In the genomic region with DNA sequence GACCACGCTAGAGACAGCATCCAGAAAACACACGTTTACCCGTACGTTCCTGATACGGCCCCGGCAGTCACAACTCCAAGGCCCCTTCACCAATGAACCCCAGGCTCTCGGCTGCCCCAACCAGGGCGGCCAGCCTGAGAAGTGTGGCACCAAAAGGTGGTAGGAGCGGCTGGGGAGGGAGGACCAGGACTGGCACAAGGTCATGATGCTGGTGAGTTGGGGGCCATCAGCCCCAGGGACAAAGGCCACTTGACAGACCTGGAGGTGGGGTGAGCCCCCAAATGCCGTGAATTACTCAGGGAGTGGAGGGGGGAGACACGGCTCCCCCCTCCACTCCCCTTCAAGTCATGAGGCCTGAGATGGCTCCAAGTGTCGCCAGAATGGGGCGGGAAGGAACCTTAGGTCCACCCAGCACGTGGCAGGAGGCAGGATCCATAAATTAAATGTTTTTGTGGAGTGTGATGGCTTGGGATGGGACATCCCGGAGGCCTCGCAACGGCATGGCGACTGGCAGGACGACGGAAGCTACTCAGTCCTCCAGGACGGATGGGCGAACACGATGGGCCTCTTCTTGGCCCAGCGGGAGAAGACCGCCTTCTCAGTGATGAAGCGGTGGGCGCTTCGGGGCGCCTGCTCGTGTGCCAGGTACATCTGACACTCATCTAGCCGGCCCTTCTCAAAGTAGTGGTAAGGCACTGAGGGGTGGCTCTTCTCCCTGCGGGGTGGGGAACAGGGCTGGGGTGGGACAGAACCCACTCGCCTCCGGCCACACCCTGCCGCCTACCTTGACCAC, we compare ENCODE assay signal across 1 cellular context.
TF ChIP-seq lines count a peak whose summit lies in the region.

No MANE protein-coding gene starts in this region.

TF ChIP-seq in GM12878, 131 proteins besides CTCF, POLR2A, EP300 and RAD21:
- TF ChIP-seq BMI1 (IDR thresholded peaks at IDR 0.05; ENCODE audit: borderline replicate concordance) (no peak), RCOR1 (conservative IDR thresholded peaks at IDR 0.05; ENCODE audit: low read depth, low read length) (no peak), JUNB (IDR thresholded peaks at IDR 0.05) (no peak), MTA2 (IDR thresholded peaks at IDR 0.05; ENCODE audit: low read depth) (no peak), SP1 (IDR thresholded peaks at IDR 0.05; ENCODE audit: low read depth, low read length) (no peak), ASH2L (IDR thresholded peaks at IDR 0.05; ENCODE audit: borderline replicate concordance, low read depth) (no peak), RFX5 (IDR thresholded peaks at IDR 0.05; ENCODE audit: low read depth, low read length) (no peak), CBX5 (IDR thresholded peaks at IDR 0.05; ENCODE audit: low read depth) (no peak), SPI1 (IDR thresholded peaks at IDR 0.05; ENCODE audit: borderline replicate concordance, insufficient read depth, low read depth, low read length) (no peak), RAD51 (IDR thresholded peaks at IDR 0.05) (no peak), GABPA (IDR thresholded peaks at IDR 0.05; ENCODE audit: low read depth) (no peak), CHD1 (IDR thresholded peaks at IDR 0.05; ENCODE audit: low read depth, low read length) (no peak), GATAD2B (conservative IDR thresholded peaks at IDR 0.05; ENCODE audit: low read depth) (no peak)
- TF ChIP-seq, protein P1, sequence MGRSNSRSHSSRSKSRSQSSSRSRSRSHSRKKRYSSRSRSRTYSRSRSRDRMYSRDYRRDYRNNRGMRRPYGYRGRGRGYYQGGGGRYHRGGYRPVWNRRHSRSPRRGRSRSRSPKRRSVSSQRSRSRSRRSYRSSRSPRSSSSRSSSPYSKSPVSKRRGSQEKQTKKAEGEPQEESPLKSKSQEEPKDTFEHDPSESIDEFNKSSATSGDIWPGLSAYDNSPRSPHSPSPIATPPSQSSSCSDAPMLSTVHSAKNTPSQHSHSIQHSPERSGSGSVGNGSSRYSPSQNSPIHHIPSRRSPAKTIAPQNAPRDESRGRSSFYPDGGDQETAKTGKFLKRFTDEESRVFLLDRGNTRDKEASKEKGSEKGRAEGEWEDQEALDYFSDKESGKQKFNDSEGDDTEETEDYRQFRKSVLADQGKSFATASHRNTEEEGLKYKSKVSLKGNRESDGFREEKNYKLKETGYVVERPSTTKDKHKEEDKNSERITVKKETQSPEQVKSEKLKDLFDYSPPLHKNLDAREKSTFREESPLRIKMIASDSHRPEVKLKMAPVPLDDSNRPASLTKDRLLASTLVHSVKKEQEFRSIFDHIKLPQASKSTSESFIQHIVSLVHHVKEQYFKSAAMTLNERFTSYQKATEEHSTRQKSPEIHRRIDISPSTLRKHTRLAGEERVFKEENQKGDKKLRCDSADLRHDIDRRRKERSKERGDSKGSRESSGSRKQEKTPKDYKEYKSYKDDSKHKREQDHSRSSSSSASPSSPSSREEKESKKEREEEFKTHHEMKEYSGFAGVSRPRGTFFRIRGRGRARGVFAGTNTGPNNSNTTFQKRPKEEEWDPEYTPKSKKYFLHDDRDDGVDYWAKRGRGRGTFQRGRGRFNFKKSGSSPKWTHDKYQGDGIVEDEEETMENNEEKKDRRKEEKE (IDR thresholded peaks at IDR 0.05): no peak
- TF ChIP-seq, protein P2, sequence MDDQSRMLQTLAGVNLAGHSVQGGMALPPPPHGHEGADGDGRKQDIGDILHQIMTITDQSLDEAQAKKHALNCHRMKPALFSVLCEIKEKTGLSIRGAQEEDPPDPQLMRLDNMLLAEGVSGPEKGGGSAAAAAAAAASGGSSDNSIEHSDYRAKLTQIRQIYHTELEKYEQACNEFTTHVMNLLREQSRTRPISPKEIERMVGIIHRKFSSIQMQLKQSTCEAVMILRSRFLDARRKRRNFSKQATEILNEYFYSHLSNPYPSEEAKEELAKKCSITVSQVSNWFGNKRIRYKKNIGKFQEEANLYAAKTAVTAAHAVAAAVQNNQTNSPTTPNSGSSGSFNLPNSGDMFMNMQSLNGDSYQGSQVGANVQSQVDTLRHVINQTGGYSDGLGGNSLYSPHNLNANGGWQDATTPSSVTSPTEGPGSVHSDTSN (IDR thresholded peaks at IDR 0.05; ENCODE audit: insufficient replicate concordance, low read depth, low read length): no peak
- TF ChIP-seq, protein P3, sequence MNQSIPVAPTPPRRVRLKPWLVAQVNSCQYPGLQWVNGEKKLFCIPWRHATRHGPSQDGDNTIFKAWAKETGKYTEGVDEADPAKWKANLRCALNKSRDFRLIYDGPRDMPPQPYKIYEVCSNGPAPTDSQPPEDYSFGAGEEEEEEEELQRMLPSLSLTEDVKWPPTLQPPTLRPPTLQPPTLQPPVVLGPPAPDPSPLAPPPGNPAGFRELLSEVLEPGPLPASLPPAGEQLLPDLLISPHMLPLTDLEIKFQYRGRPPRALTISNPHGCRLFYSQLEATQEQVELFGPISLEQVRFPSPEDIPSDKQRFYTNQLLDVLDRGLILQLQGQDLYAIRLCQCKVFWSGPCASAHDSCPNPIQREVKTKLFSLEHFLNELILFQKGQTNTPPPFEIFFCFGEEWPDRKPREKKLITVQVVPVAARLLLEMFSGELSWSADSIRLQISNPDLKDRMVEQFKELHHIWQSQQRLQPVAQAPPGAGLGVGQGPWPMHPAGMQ (IDR thresholded peaks at IDR 0.05; ENCODE audit: borderline replicate concordance): no peak
- TF ChIP-seq, protein P4, sequence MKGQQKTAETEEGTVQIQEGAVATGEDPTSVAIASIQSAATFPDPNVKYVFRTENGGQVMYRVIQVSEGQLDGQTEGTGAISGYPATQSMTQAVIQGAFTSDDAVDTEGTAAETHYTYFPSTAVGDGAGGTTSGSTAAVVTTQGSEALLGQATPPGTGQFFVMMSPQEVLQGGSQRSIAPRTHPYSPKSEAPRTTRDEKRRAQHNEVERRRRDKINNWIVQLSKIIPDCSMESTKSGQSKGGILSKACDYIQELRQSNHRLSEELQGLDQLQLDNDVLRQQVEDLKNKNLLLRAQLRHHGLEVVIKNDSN (IDR thresholded peaks at IDR 0.05; ENCODE audit: borderline replicate concordance, extremely low read length, insufficient read depth, low read depth, low read length): no peak
- TF ChIP-seq, protein P5, sequence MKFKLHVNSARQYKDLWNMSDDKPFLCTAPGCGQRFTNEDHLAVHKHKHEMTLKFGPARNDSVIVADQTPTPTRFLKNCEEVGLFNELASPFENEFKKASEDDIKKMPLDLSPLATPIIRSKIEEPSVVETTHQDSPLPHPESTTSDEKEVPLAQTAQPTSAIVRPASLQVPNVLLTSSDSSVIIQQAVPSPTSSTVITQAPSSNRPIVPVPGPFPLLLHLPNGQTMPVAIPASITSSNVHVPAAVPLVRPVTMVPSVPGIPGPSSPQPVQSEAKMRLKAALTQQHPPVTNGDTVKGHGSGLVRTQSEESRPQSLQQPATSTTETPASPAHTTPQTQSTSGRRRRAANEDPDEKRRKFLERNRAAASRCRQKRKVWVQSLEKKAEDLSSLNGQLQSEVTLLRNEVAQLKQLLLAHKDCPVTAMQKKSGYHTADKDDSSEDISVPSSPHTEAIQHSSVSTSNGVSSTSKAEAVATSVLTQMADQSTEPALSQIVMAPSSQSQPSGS (IDR thresholded peaks at IDR 0.05; ENCODE audit: low read length): no peak
